In the genomic region with DNA sequence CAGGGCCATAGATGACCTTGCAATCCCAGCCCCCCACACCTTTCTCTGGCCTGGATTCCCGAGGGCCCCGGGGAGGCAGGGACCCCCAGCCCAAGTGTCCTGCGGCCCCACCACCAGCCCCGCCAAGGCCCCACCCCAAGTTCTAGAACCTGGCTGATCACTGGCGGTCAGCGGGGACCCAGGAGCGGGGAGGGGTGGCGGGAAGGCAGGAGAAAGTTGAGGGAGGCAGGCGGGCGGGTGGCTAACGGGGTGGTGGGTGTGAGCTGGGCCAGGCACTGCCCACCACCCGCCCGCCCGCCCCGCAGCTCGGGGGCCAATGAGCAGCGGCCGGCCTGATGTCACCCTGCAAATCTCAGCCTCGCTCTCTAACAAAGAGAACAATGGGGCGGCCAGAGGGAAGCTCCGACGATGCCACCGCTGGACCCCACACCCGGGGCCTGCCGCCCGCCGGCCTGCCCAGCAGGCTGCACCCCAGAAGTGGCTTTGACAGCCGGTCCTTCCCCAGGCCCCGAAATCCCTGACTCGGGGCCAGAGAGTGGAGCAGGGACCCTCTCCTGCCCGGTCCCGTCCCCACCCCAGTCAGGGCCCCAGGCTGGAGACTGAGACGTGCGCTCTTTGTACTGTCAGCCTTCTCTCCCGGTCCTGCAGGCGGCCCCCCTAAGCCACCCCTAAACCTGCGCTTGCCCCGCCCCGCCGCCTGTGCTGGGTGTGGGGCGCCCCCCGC, we compare ENCODE assay signal across 1 cellular context.
TF ChIP-seq lines count a peak whose summit lies in the region.

No MANE protein-coding gene starts in this region.

TF ChIP-seq in H1, 55 proteins besides CTCF, POLR2A, EP300 and RAD21:
- no peak for TF ChIP-seq KDM1A (IDR thresholded peaks at IDR 0.05; ENCODE audit: borderline replicate concordance, low read length)
- peak; percentile 61 for TF ChIP-seq TAF1 (IDR thresholded peaks at IDR 0.05; ENCODE audit: low read depth, low read length)
- 0 out of 2 replicates have a peak, but pooled peaks have one; percentile 12 for TF ChIP-seq CREB1 (IDR thresholded peaks at IDR 0.05)
- peak; percentile 68 for TF ChIP-seq POLR2AphosphoS5 (IDR thresholded peaks at IDR 0.05; ENCODE audit: low read depth, low read length)
- peak in 1 of 2 experiments; percentile 62; a peak in 1 of 4 replicates for TF ChIP-seq HDAC2 (IDR thresholded peaks at IDR 0.05; ENCODE audit: borderline replicate concordance in 1 of 2, low read depth in 2 of 2, low read length in 2 of 2)
- TF ChIP-seq, protein P1, sequence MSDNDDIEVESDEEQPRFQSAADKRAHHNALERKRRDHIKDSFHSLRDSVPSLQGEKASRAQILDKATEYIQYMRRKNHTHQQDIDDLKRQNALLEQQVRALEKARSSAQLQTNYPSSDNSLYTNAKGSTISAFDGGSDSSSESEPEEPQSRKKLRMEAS (IDR thresholded peaks at IDR 0.05) = no peak; the same call in 1 of the 2 replicates
- peak; percentile 74 for TF ChIP-seq PHF8 (conservative IDR thresholded peaks at IDR 0.05; ENCODE audit: low read depth, low read length)
- TF ChIP-seq KDM4A (IDR thresholded peaks at IDR 0.05; ENCODE audit: low read depth, low read length, severe bottlenecking) = peak; percentile 10
- no peak for TF ChIP-seq TCF12 (IDR thresholded peaks at IDR 0.05; ENCODE audit: low read depth, low read length)
- no peak for TF ChIP-seq SRF (IDR thresholded peaks at IDR 0.05; ENCODE audit: low read depth, low read length)
- no peak for TF ChIP-seq GABPA (IDR thresholded peaks at IDR 0.05; ENCODE audit: borderline replicate concordance, insufficient read depth, low read length)
- TF ChIP-seq RBBP5 (IDR thresholded peaks at IDR 0.05; ENCODE audit: borderline replicate concordance, low read depth, low read length) = no peak
